ENCODE assay signal across 25 cellular contexts in genomic region chr13:97411894-97412460, GRCh38.
"Had no signal": no experiment of that assay in that cellular context is flagged by ENCODE, and none has a peak within 500 bp of the region (broad histone marks: within the 10 kb centered on the region; RNA-seq: fewer than 3 reads in every experiment).

No MANE protein-coding gene starts in this region.

- H3K79me2 ChIP-seq: parathyroid adenoma had no signal

- H3K27me3 ChIP-seq: colonic mucosa, gastrocnemius medialis, neural progenitor cell, suprapubic skin, transverse colon, vagina had no signal

- ATAC-seq: gastrocnemius medialis; left lobe of liver; naive thymus-derived CD4-positive, alpha-beta T cell; sciatic nerve; stimulated activated naive CD8-positive, alpha-beta T cell treated with anti-CD3 and anti-CD28 coated beads, Interleukin-15, amount 100 ng/mL, for 72 hours had no signal

- H3K27ac ChIP-seq: colonic mucosa, esophagus squamous epithelium, gastrocnemius medialis, neural progenitor cell, parathyroid adenoma, suprapubic skin, transverse colon, vagina had no signal

- H3K4me1 ChIP-seq: colonic mucosa, esophagus squamous epithelium, neural progenitor cell, parathyroid adenoma, suprapubic skin, vagina had no signal

- H3K9me3 ChIP-seq: colonic mucosa, esophagus squamous epithelium, gastrocnemius medialis, suprapubic skin, transverse colon, vagina had no signal

- H3K9ac ChIP-seq: neural progenitor cell, parathyroid adenoma had no signal

- DNase-seq: colonic mucosa; effector memory CD4-positive, alpha-beta T cell; esophagus squamous epithelium; foreskin fibroblast; gastrocnemius medialis; head of caudate nucleus; kidney; mesenchymal stem cell; midbrain; naive thymus-derived CD4-positive, alpha-beta T cell; stimulated activated CD4-positive, alpha-beta T cell treated with anti-CD3 and anti-CD28 coated beads, Interleukin-12 subunit alpha, Interleukin-12 subunit beta, amount 100 ng/mL, for 4 hours; stimulated activated CD4-positive, alpha-beta T cell treated with anti-CD3 and anti-CD28 coated beads, Interleukin-1b, Interleukin-23, amount 100 ng/mL, for 48 hours; stimulated activated CD4-positive, alpha-beta T cell treated with anti-CD3 and anti-CD28 coated beads, Interleukin-4, amount 100 ng/mL, for 1 hour; stimulated activated CD8-positive, alpha-beta memory T cell treated with anti-CD3 and anti-CD28 coated beads, Interleukin-4, amount 100 ng/mL, for 48 hours; stimulated activated naive CD4-positive, alpha-beta T cell; stimulated activated naive CD8-positive, alpha-beta T cell treated with anti-CD3 and anti-CD28 coated beads, Interleukin-15, amount 100 ng/mL, for 72 hours; transverse colon had no signal

- H3K36me3 ChIP-seq: colonic mucosa, esophagus squamous epithelium, gastrocnemius medialis, neural progenitor cell, suprapubic skin, transverse colon, vagina had no signal

- H3K4me2 ChIP-seq: neural progenitor cell, smooth muscle cell had no signal

- FAIRE-seq: endothelial cell of umbilical vein, kidney had no signal

- H2AFZ ChIP-seq: neural progenitor cell, parathyroid adenoma had no signal

- H3K4me3 ChIP-seq: colonic mucosa, esophagus squamous epithelium, gastrocnemius medialis, neural progenitor cell, smooth muscle cell, suprapubic skin, transverse colon, vagina had no signal
